In genomic region chr4:159101983-159102622, GRCh38 we compare ENCODE assay signal across 9 cellular contexts. TPM values are rescaled to one million over a fixed set of nuclear protein-coding genes. Genes with fewer than 3 reads are reported as not detected.
DNase-seq lines count a peak whose midpoint lies in the region; ATAC-seq, FAIRE-seq and TF ChIP-seq lines count a peak whose summit lies in the region.
"Had no signal": no experiment of that assay in that cellular context is flagged by ENCODE, and none has a peak within 500 bp of the region (broad histone marks: within the 10 kb centered on the region; RNA-seq: fewer than 3 reads in every experiment).

No MANE protein-coding gene starts in this region.

- H3K4me2 ChIP-seq in keratinocyte (ENCODE audit: control insufficient read depth, extremely low read depth, insufficient read depth, low read depth, low read length) = peak overlapping the region; percentile 83

- intact Hi-C loops in activated CD4-positive, alpha-beta T cell treated with anti-CD3 and anti-CD28 coated beads for 36 hours (cut with DNase I, micrococcal nuclease) = loop anchor here (1.0 to 5.0 kb wide), 3 partner anchors 73 to 431 kb away; partner anchors contain the start of gene C4orf46 (in 1 of the 2)
- intact Hi-C loops in thyroid gland (cut with DNase I) = loop anchor here (10.0 kb wide), 2 partner anchors 57 to 73 kb away; no protein-coding TSS in a partner anchor

- H3K79me2 ChIP-seq in keratinocyte (ENCODE audit: control insufficient read depth, insufficient read depth, low read length) = peaks cover 30% of the 10 kb centered on the region

- peak; percentile 9 for FAIRE-seq in keratinocyte (lab: Jason Lieb, UNC)
- FAIRE-seq: endometrium had no signal

- H3K4me3 ChIP-seq in keratinocyte (ENCODE audit: control insufficient read depth in 2 of 3, extremely low read depth in 1 of 3, insufficient read depth in 2 of 3, low read depth in 1 of 3, low read length in 3 of 3) = peak overlapping the region; percentile 62 to 90 (median 72)
- peak overlapping the region; percentile 67 to 87 (median 79) for H3K4me3 ChIP-seq in thyroid gland (replicated peaks in 1 of 3)

- H3K36me3 ChIP-seq in keratinocyte (ENCODE audit: control insufficient read depth in 2 of 2, extremely low read depth in 1 of 2, insufficient read depth in 2 of 2, low read length in 2 of 2) = no peaks in the 10 kb centered on the region
- H3K36me3 ChIP-seq in thyroid gland = no peaks in the 10 kb centered on the region

- CTCF ChIA-PET in activated CD4-positive, alpha-beta T cell treated with anti-CD3 and anti-CD28 coated beads for 36 hours (lab: Charles Lee) = interaction anchor here (0.5 to 1.1 kb wide), 2 partner anchors 10 to 119 kb away, joined by 3 read pairs; no protein-coding TSS in a partner anchor

- dilution Hi-C loops in keratinocyte (cut with MboI; ENCODE audit: extremely low pct_ligation_motif_present, low sequenced_read_pairs) = no loop called here

- H3K9ac ChIP-seq in keratinocyte (ENCODE audit: control insufficient read depth, extremely low read depth, insufficient read depth, low read length) = peak overlapping the region; percentile 90

- H3K36me3 Mint-ChIP-seq in activated CD4-positive, alpha-beta T cell treated with anti-CD3 and anti-CD28 coated beads for 36 hours (ENCODE audit: low read depth) = no peaks in the 10 kb centered on the region
- H3K36me3 Mint-ChIP-seq in activated naive CD8-positive, alpha-beta T cell treated with anti-CD3 and anti-CD28 coated beads for 36 hours = peaks cover 5% of the 10 kb centered on the region

- H3K4me1 Mint-ChIP-seq in activated CD4-positive, alpha-beta T cell treated with anti-CD3 and anti-CD28 coated beads for 36 hours = peaks cover 44% of the 10 kb centered on the region
- peaks cover 35% of the 10 kb centered on the region for H3K4me1 Mint-ChIP-seq in activated naive CD8-positive, alpha-beta T cell treated with anti-CD3 and anti-CD28 coated beads for 36 hours

- POLR2A ChIA-PET in activated CD4-positive, alpha-beta T cell treated with anti-CD3 and anti-CD28 coated beads for 36 hours (lab: Charles Lee) = interaction anchor here (0.6 kb wide), 1 partner anchor 212 kb away, joined by 3 read pairs; no protein-coding TSS in a partner anchor

- TF ChIP-seq POLR2A in thyroid gland (IDR thresholded peaks at IDR 0.05) = no peak

- H3K27ac Mint-ChIP-seq in activated CD4-positive, alpha-beta T cell treated with anti-CD3 and anti-CD28 coated beads for 36 hours = peak overlapping the region; percentile 29
- H3K27ac Mint-ChIP-seq in activated naive CD8-positive, alpha-beta T cell treated with anti-CD3 and anti-CD28 coated beads for 36 hours = peak overlapping the region; percentile 65

- ATAC-seq in activated CD4-positive, alpha-beta T cell treated with anti-CD3 and anti-CD28 coated beads for 36 hours = no peak

- 35 to 41% methylated on average over 14 of the region's 14 CpGs for WGBS in thyroid gland, 2 donors

- H3K27me3 ChIP-seq in keratinocyte (ENCODE audit: control insufficient read depth, extremely low read depth, insufficient read depth, low read length) (no peaks in the 10 kb centered on the region), thyroid gland (no peaks in the 10 kb centered on the region)

- TF ChIP-seq CTCF in keratinocyte (optimal IDR thresholded peaks at IDR 0.05 in 1 of 3, IDR thresholded peaks at IDR 0.05 in 1 of 3, conservative IDR thresholded peaks at IDR 0.05 in 1 of 3; ENCODE audit: extremely low read depth in 1 of 3, insufficient read depth in 2 of 3, low read length in 3 of 3) (no peak), thyroid gland (IDR thresholded peaks at IDR 0.05) (no peak)

- no peaks in the 10 kb centered on the region for H3K9me3 Mint-ChIP-seq in activated CD4-positive, alpha-beta T cell treated with anti-CD3 and anti-CD28 coated beads for 36 hours (ENCODE audit: low read depth)
- H3K9me3 Mint-ChIP-seq in activated naive CD8-positive, alpha-beta T cell treated with anti-CD3 and anti-CD28 coated beads for 36 hours = no peaks in the 10 kb centered on the region

- peak overlapping the region; percentile 60 for H3K4me3 Mint-ChIP-seq in activated CD4-positive, alpha-beta T cell treated with anti-CD3 and anti-CD28 coated beads for 36 hours
- peak overlapping the region; percentile 75 for H3K4me3 Mint-ChIP-seq in activated naive CD8-positive, alpha-beta T cell treated with anti-CD3 and anti-CD28 coated beads for 36 hours

- no peak for DNase-seq in activated CD4-positive, alpha-beta T cell treated with anti-CD3 and anti-CD28 coated beads for 36 hours
- DNase-seq in activated CD4-positive, alpha-beta T cell treated with anti-CD3 and anti-CD28 coated beads, Interleukin-2, amount 50 U/mL, for 4 hours = no peak
- no peak for DNase-seq in activated naive CD8-positive, alpha-beta T cell treated with anti-CD3 and anti-CD28 coated beads for 36 hours
- DNase-seq in keratinocyte (ENCODE audit: low read depth, low spot score) (no peak), thyroid gland (peak in 1 of 2 donors; percentile 24), NCI-H2171 treated with DMSO at 0.1 percent for 48 hours (lab: John Stamatoyannopoulos, UW) (no peak), KG1 (lab: John Stamatoyannopoulos, UW) (no peak)
- DNase-seq in effector CD4-positive, alpha-beta T cell = no peak

- H3K27ac ChIP-seq in keratinocyte (ENCODE audit: control insufficient read depth, insufficient read depth, low read length) (no peak overlapping the region), thyroid gland (peak overlapping the region; percentile 36 to 96 (median 87))

- H3K27me3 Mint-ChIP-seq in activated CD4-positive, alpha-beta T cell treated with anti-CD3 and anti-CD28 coated beads for 36 hours = peaks cover 2% of the 10 kb centered on the region
- H3K27me3 Mint-ChIP-seq in activated naive CD8-positive, alpha-beta T cell treated with anti-CD3 and anti-CD28 coated beads for 36 hours = peaks cover 11% of the 10 kb centered on the region

- peak overlapping the region; percentile 78 for H2AFZ ChIP-seq in keratinocyte (ENCODE audit: control insufficient read depth, low read length)

- no peaks in the 10 kb centered on the region for H3K9me1 ChIP-seq in keratinocyte (ENCODE audit: control insufficient read depth, extremely low read depth, insufficient read depth, low read length)

- H4K20me1 ChIP-seq in keratinocyte (ENCODE audit: control insufficient read depth, extremely low read depth, insufficient read depth, low read length) = peaks cover 4% of the 10 kb centered on the region

- H3K4me1 ChIP-seq in keratinocyte (ENCODE audit: control insufficient read depth, extremely low read depth, insufficient read depth, low read length) (peaks cover 8% of the 10 kb centered on the region), thyroid gland (peaks cover 18 to 25% of the 10 kb centered on the region in 2 donors)

- no peaks in the 10 kb centered on the region for H3K9me3 ChIP-seq in keratinocyte (ENCODE audit: control insufficient read depth, low read depth, low read length)
- no peaks in the 10 kb centered on the region for H3K9me3 ChIP-seq in thyroid gland

RNA-seq across cellular contexts. Expression of gene RAPGEF2, which starts 0.8 kb away (rescaled TPM):
- 10 to 100 TPM; 18.5 to 20.2 TPM for total RNA-seq in activated CD4-positive, alpha-beta T cell treated with anti-CD3 and anti-CD28 coated beads for 36 hours
- 10 to 100 TPM; 19.2 to 22.7 TPM for total RNA-seq in activated naive CD8-positive, alpha-beta T cell treated with anti-CD3 and anti-CD28 coated beads for 36 hours
- 18.6 to 23.8 TPM (median 22.8 TPM) in 3 replicates for polyA plus RNA-seq in keratinocyte
- 52.7 TPM for polyA plus RNA-seq in keratinocyte (2011; ENCODE audit: low read depth)
- 9.4 and 16.3 TPM in 2 replicates for polyA plus RNA-seq in keratinocyte (2011; cell fraction: cytosol; rRNA removed)
- 36.1 and 47.5 TPM in 2 replicates for polyA plus RNA-seq in keratinocyte (2011; cell fraction: nucleus; rRNA removed)
- 12.9 and 13.8 TPM in 2 replicates for polyA plus RNA-seq in keratinocyte (2012; ENCODE audit: low replicate concordance)
- 30.6 to 86.2 TPM (median 46.8 TPM) in 3 replicates for polyA minus RNA-seq in keratinocyte
- 19.4 TPM for polyA minus RNA-seq in keratinocyte (2011; cell fraction: cytosol; rRNA and poly(A)+ RNA removed)
- polyA minus RNA-seq in keratinocyte (2011; cell fraction: nucleus; rRNA and poly(A)+ RNA removed) = 57.0 and 99.4 TPM in 2 replicates
- total RNA-seq in thyroid gland = 100 to 1,000 TPM in 1 of 4 donors, 10 to 100 TPM in 3; 60.2 to 109 (median 79.7) TPM
